Comparison of ENCODE assay signal across 2 cellular contexts in the genomic region with DNA sequence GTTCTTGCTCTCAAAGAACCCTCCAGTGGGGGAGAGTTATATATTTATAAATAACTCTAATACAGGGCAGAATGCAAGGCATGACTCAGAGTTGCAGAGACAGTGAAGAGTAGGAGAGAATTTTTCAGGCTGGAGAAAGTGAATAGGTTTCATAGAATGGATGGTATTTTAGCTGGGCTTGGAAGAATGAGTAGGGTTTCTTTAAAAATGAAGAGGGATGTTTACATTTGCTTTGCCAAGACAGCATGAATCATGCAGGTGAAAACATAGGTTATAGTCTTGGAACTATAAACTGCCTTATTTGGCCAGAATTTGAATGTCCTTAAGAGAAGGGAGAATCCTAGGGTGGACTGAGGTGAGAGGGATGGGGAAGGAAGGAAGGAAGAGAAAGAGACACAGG.
TF ChIP-seq lines count a peak whose summit lies in the region.

No MANE protein-coding gene starts in this region.

TF ChIP-seq in K562, 482 proteins besides CTCF, POLR2A, EP300 and RAD21 (continued from another document):
- TF ChIP-seq TCFL5 (CRISPR knock-in tag; conservative IDR thresholded peaks at IDR 0.05), result no peak
- no peak for TF ChIP-seq NCOR1 (IDR thresholded peaks at IDR 0.05)
- no peak for TF ChIP-seq ZFX (CRISPR knock-in tag; IDR thresholded peaks at IDR 0.05)
- 0 out of 4 replicates have a peak, but pooled peaks of 1 of the 2 experiments have one; percentile 18 for TF ChIP-seq FOXK2 (conservative IDR thresholded peaks at IDR 0.05 in 1 of 2, IDR thresholded peaks at IDR 0.05 in 1 of 2; ENCODE audit: low read depth in 2 of 2)
- no peak for TF ChIP-seq NRF1 (conservative IDR thresholded peaks at IDR 0.05 in 1 of 2, IDR thresholded peaks at IDR 0.05 in 1 of 2)
- no peak for TF ChIP-seq HEY1 (CRISPR knock-in tag; IDR thresholded peaks at IDR 0.05; ENCODE audit: borderline replicate concordance)
- no peak for TF ChIP-seq SP2 (IDR thresholded peaks at IDR 0.05; ENCODE audit: extremely low read depth, low read depth, low read length, poor library complexity, severe bottlenecking)
- no peak for TF ChIP-seq NFIX (CRISPR knock-in tag; IDR thresholded peaks at IDR 0.05; ENCODE audit: low read depth)
- no peak for TF ChIP-seq KLF1 (tag; IDR thresholded peaks at IDR 0.05)
- TF ChIP-seq, protein P1, sequence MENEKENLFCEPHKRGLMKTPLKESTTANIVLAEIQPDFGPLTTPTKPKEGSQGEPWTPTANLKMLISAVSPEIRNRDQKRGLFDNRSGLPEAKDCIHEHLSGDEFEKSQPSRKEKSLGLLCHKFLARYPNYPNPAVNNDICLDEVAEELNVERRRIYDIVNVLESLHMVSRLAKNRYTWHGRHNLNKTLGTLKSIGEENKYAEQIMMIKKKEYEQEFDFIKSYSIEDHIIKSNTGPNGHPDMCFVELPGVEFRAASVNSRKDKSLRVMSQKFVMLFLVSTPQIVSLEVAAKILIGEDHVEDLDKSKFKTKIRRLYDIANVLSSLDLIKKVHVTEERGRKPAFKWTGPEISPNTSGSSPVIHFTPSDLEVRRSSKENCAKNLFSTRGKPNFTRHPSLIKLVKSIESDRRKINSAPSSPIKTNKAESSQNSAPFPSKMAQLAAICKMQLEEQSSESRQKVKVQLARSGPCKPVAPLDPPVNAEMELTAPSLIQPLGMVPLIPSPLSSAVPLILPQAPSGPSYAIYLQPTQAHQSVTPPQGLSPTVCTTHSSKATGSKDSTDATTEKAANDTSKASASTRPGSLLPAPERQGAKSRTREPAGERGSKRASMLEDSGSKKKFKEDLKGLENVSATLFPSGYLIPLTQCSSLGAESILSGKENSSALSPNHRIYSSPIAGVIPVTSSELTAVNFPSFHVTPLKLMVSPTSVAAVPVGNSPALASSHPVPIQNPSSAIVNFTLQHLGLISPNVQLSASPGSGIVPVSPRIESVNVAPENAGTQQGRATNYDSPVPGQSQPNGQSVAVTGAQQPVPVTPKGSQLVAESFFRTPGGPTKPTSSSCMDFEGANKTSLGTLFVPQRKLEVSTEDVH (IDR thresholded peaks at IDR 0.05; ENCODE audit: low read depth, partially characterized antibody), result peak; percentile 41
- TF ChIP-seq COPS2 (conservative IDR thresholded peaks at IDR 0.05), result no peak
- TF ChIP-seq POLR2B (IDR thresholded peaks at IDR 0.05; ENCODE audit: low read depth, partially characterized antibody), result peak; percentile 40
- TF ChIP-seq SMAD3 (CRISPR knock-in tag; conservative IDR thresholded peaks at IDR 0.05), result no peak
- no peak for TF ChIP-seq NCOA1 (IDR thresholded peaks at IDR 0.05; ENCODE audit: low read depth)
- no peak for TF ChIP-seq ERF (CRISPR knock-in tag; IDR thresholded peaks at IDR 0.05)
- no peak for TF ChIP-seq SRSF7 (optimal IDR thresholded peaks at IDR 0.05; ENCODE audit: low read depth, low read length)
- TF ChIP-seq KHSRP (IDR thresholded peaks at IDR 0.05), result no peak
- TF ChIP-seq, protein P2, sequence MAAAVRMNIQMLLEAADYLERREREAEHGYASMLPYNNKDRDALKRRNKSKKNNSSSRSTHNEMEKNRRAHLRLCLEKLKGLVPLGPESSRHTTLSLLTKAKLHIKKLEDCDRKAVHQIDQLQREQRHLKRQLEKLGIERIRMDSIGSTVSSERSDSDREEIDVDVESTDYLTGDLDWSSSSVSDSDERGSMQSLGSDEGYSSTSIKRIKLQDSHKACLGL (CRISPR knock-in tag; IDR thresholded peaks at IDR 0.05; ENCODE audit: borderline replicate concordance, poor library complexity, severe bottlenecking), result no peak

TF ChIP-seq in GM23338, 12 proteins besides CTCF, POLR2A, EP300 and RAD21 (continued from another document):
- TF ChIP-seq, protein P3, sequence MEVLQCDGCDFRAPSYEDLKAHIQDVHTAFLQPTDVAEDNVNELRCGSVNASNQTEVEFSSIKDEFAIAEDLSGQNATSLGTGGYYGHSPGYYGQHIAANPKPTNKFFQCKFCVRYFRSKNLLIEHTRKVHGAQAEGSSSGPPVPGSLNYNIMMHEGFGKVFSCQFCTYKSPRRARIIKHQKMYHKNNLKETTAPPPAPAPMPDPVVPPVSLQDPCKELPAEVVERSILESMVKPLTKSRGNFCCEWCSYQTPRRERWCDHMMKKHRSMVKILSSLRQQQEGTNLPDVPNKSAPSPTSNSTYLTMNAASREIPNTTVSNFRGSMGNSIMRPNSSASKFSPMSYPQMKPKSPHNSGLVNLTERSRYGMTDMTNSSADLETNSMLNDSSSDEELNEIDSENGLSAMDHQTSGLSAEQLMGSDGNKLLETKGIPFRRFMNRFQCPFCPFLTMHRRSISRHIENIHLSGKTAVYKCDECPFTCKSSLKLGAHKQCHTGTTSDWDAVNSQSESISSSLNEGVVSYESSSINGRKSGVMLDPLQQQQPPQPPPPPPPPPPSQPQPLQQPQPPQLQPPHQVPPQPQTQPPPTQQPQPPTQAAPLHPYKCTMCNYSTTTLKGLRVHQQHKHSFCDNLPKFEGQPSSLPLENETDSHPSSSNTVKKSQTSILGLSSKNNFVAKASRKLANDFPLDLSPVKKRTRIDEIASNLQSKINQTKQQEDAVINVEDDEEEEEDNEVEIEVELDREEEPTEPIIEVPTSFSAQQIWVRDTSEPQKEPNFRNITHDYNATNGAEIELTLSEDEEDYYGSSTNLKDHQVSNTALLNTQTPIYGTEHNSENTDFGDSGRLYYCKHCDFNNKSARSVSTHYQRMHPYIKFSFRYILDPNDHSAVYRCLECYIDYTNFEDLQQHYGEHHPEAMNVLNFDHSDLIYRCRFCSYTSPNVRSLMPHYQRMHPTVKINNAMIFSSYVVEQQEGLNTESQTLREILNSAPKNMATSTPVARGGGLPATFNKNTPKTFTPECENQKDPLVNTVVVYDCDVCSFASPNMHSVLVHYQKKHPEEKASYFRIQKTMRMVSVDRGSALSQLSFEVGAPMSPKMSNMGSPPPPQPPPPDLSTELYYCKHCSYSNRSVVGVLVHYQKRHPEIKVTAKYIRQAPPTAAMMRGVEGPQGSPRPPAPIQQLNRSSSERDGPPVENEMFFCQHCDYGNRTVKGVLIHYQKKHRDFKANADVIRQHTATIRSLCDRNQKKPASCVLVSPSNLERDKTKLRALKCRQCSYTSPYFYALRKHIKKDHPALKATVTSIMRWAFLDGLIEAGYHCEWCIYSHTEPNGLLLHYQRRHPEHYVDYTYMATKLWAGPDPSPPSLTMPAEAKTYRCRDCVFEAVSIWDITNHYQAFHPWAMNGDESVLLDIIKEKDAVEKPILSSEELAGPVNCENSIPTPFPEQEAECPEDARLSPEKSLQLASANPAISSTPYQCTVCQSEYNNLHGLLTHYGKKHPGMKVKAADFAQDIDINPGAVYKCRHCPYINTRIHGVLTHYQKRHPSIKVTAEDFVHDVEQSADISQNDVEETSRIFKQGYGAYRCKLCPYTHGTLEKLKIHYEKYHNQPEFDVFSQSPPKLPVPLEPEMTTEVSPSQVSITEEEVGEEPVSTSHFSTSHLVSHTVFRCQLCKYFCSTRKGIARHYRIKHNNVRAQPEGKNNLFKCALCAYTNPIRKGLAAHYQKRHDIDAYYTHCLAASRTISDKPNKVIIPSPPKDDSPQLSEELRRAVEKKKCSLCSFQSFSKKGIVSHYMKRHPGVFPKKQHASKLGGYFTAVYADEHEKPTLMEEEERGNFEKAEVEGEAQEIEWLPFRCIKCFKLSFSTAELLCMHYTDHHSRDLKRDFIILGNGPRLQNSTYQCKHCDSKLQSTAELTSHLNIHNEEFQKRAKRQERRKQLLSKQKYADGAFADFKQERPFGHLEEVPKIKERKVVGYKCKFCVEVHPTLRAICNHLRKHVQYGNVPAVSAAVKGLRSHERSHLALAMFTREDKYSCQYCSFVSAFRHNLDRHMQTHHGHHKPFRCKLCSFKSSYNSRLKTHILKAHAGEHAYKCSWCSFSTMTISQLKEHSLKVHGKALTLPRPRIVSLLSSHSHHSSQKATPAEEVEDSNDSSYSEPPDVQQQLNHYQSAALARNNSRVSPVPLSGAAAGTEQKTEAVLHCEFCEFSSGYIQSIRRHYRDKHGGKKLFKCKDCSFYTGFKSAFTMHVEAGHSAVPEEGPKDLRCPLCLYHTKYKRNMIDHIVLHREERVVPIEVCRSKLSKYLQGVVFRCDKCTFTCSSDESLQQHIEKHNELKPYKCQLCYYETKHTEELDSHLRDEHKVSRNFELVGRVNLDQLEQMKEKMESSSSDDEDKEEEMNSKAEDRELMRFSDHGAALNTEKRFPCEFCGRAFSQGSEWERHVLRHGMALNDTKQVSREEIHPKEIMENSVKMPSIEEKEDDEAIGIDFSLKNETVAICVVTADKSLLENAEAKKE (CRISPR knock-in tag; IDR thresholded peaks at IDR 0.05), result no peak
- TF ChIP-seq EZH2phosphoT487 (IDR thresholded peaks at IDR 0.05; ENCODE audit: unreplicated experiment) (no peak), CREB1 (CRISPR knock-in tag; IDR thresholded peaks at IDR 0.05; ENCODE audit: low read depth) (no peak), POLR2AphosphoS5 (IDR thresholded peaks at IDR 0.05; ENCODE audit: low read depth) (no peak), EZH2 (IDR thresholded peaks at IDR 0.05; ENCODE audit: low read depth, unreplicated experiment) (no peak)
- TF ChIP-seq, protein P4, sequence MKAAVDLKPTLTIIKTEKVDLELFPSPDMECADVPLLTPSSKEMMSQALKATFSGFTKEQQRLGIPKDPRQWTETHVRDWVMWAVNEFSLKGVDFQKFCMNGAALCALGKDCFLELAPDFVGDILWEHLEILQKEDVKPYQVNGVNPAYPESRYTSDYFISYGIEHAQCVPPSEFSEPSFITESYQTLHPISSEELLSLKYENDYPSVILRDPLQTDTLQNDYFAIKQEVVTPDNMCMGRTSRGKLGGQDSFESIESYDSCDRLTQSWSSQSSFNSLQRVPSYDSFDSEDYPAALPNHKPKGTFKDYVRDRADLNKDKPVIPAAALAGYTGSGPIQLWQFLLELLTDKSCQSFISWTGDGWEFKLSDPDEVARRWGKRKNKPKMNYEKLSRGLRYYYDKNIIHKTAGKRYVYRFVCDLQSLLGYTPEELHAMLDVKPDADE (IDR thresholded peaks at IDR 0.05), result no peak
